9 cellular contexts compared by ENCODE assay signal in genomic region chr10:43404675-43405221, GRCh38. TPM values are rescaled to one million over a fixed set of nuclear protein-coding genes. Genes with fewer than 3 reads are reported as not detected.
DNase-seq lines count a peak whose midpoint lies in the region; ATAC-seq, FAIRE-seq and TF ChIP-seq lines count a peak whose summit lies in the region.
"Had no signal": no experiment of that assay in that cellular context is flagged by ENCODE, and none has a peak within 500 bp of the region (broad histone marks: within the 10 kb centered on the region; RNA-seq: fewer than 3 reads in every experiment).

No MANE protein-coding gene starts in this region.

- no peaks in the 10 kb centered on the region for H3K9me2 ChIP-seq in hepatocyte (replicated peaks; ENCODE audit: insufficient read depth)

- DNase-seq in A549 (ENCODE audit: low read depth in 1 of 2, low spot score in 1 of 2) (no peak), T-cell (no peak), hepatocyte (ENCODE audit: low spot score) (no peak), NCI-H446 (lab: John Stamatoyannopoulos, UW) (no peak), posterior cingulate gyrus (no peak), prostate gland (ENCODE audit: low spot score) (no peak)
- DNase-seq: cortex of kidney had no signal

- H3K4me1 Mint-ChIP-seq in T-cell: peaks cover 62 to 84% (median 65%) of the 10 kb centered on the region in 3 donors

- H3K27ac ChIP-seq in A549 (peak overlapping the region in 1 of 2 experiments; percentile 47; a peak in 3 of 6 replicates), hepatocyte (no peak overlapping the region), prostate gland (no peak overlapping the region)

- FAIRE-seq in A549 (lab: Jason Lieb, UNC): no peak

- ATAC-seq in A549 (no peak), GM18517 (IDR thresholded peaks at IDR 0.05; ENCODE audit: unreplicated experiment) (peak; percentile 15), T-cell (replicated peaks in 1 of 4) (no peak), HG03159 (IDR thresholded peaks at IDR 0.05; ENCODE audit: unreplicated experiment) (no peak)

- TF ChIP-seq EP300 in A549 (IDR thresholded peaks at IDR 0.05): no peak

- H3K4me1 ChIP-seq in A549 (peaks cover 64% of the 10 kb centered on the region), hepatocyte (ENCODE audit: insufficient read depth) (peaks cover 43% of the 10 kb centered on the region), prostate gland (replicated peaks) (peaks cover 6% of the 10 kb centered on the region)

- H3K4me3 Mint-ChIP-seq in T-cell: peak overlapping the region; percentile 87 to 97 (median 94)

- TF ChIP-seq POLR2A in A549 (IDR thresholded peaks at IDR 0.05; ENCODE audit: low read length) (no peak), prostate gland (IDR thresholded peaks at IDR 0.05) (no peak)

- H3K36me3 ChIP-seq in hepatocyte (replicated peaks; ENCODE audit: insufficient read depth, low read depth) (no peaks in the 10 kb centered on the region), prostate gland (no peaks in the 10 kb centered on the region)

- no peak overlapping the region for H2AFZ ChIP-seq in hepatocyte

- peaks cover 81% of the 10 kb centered on the region for H3K79me2 ChIP-seq in hepatocyte

- TF ChIP-seq CTCF in A549 (IDR thresholded peaks at IDR 0.05) (no peak), hepatocyte (IDR thresholded peaks at IDR 0.05; ENCODE audit: poor library complexity) (no peak), prostate gland (IDR thresholded peaks at IDR 0.05) (no peak)

- WGBS in A549 (ENCODE audit: missing lambda C conversion rate): 53% methylated on average over 7 of the region's 7 CpGs
- 68% methylated on average over 7 of the region's 7 CpGs for WGBS in hepatocyte (ENCODE audit: low lambda C conversion rate, missing lambda C conversion rate)
- WGBS in prostate gland: 65% methylated on average over 7 of the region's 7 CpGs

- no peaks in the 10 kb centered on the region for H3K9me3 Mint-ChIP-seq in T-cell

- H3K9me3 ChIP-seq in A549 (no peaks in the 10 kb centered on the region), hepatocyte (ENCODE audit: low read depth) (no peaks in the 10 kb centered on the region), prostate gland (no peaks in the 10 kb centered on the region)

- no peaks in the 10 kb centered on the region for H3K27me3 Mint-ChIP-seq in T-cell

- peaks cover 13% of the 10 kb centered on the region for H3K36me3 Mint-ChIP-seq in T-cell

- CTCF ChIA-PET in A549 (lab: Yijun Ruan, JAX): no interaction called here
- CTCF ChIA-PET in T-cell (lab: Charles Lee): no interaction called here

- H3K27me3 ChIP-seq in hepatocyte (no peaks in the 10 kb centered on the region), prostate gland (replicated peaks; ENCODE audit: insufficient read depth) (no peaks in the 10 kb centered on the region)

- H4K20me1 ChIP-seq in hepatocyte (ENCODE audit: insufficient read depth, poor library complexity, severe bottlenecking): peaks cover 77% of the 10 kb centered on the region

- POLR2A ChIA-PET in A549 (lab: Yijun Ruan, JAX) (interaction anchor here (1.5 kb wide), 1 partner anchor 8 kb away, joined by 4 read pairs; no protein-coding TSS in a partner anchor), T-cell (lab: Charles Lee) (interaction anchor here in 1 of 2 donors (0.7 kb wide), 1 partner anchor 56 kb away, joined by 4 read pairs; no protein-coding TSS in a partner anchor)

- TF ChIP-seq RAD21 in A549 (conservative IDR thresholded peaks at IDR 0.05 in 1 of 2, IDR thresholded peaks at IDR 0.05 in 1 of 2): no peak

- H3K27ac Mint-ChIP-seq in T-cell: peak overlapping the region; percentile 87 to 95

- intact Hi-C loops in posterior cingulate gyrus (cut with DNase I) (no loop called here), prostate gland (cut with DNase I) (no loop called here)

- H3K4me2 ChIP-seq in A549 (peak overlapping the region; percentile 87), hepatocyte (peak overlapping the region; percentile 93)

- peak overlapping the region; percentile 11; the same call in 2 of the 3 replicates for H3K4me3 ChIP-seq in A549
- H3K4me3 ChIP-seq in hepatocyte: no peak overlapping the region
- no peak overlapping the region for H3K4me3 ChIP-seq in prostate gland

TF ChIP-seq in A549, 52 proteins besides CTCF, POLR2A, EP300 and RAD21:
- TF ChIP-seq ZSCAN20 (CRISPR knock-in tag; IDR thresholded peaks at IDR 0.05) (no peak), RFX5 (IDR thresholded peaks at IDR 0.05) (no peak), PBX3 (IDR thresholded peaks at IDR 0.05) (no peak), ESRRA (IDR thresholded peaks at IDR 0.05; ENCODE audit: borderline replicate concordance, low read length) (no peak), HMGXB4 (CRISPR knock-in tag; IDR thresholded peaks at IDR 0.05; ENCODE audit: borderline replicate concordance) (no peak), RARB (CRISPR knock-in tag; IDR thresholded peaks at IDR 0.05) (no peak)
- TF ChIP-seq, protein P1, sequence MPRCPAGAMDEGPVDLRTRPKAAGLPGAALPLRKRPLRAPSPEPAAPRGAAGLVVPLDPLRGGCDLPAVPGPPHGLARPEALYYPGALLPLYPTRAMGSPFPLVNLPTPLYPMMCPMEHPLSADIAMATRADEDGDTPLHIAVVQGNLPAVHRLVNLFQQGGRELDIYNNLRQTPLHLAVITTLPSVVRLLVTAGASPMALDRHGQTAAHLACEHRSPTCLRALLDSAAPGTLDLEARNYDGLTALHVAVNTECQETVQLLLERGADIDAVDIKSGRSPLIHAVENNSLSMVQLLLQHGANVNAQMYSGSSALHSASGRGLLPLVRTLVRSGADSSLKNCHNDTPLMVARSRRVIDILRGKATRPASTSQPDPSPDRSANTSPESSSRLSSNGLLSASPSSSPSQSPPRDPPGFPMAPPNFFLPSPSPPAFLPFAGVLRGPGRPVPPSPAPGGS (IDR thresholded peaks at IDR 0.05): no peak
- TF ChIP-seq, protein P2, sequence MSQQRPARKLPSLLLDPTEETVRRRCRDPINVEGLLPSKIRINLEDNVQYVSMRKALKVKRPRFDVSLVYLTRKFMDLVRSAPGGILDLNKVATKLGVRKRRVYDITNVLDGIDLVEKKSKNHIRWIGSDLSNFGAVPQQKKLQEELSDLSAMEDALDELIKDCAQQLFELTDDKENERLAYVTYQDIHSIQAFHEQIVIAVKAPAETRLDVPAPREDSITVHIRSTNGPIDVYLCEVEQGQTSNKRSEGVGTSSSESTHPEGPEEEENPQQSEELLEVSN (IDR thresholded peaks at IDR 0.05; ENCODE audit: borderline replicate concordance, low read depth): no peak

RNA-seq across cellular contexts. Expression of gene HNRNPF, which starts 4.2 kb away (rescaled TPM):
- polyA plus RNA-seq in A549 (2011; rRNA removed): 198 and 271 TPM in 2 replicates
- polyA plus RNA-seq in A549 (2012; cell fraction: cytosol; rRNA removed): 236 and 250 TPM in 2 replicates
- 275 and 276 TPM in 2 replicates for polyA plus RNA-seq in A549 (2012; cell fraction: nucleus; rRNA removed)
- 217 to 228 TPM (median 221 TPM) in 3 replicates for polyA plus RNA-seq in A549 (2017; fragmentation: RNase III; extraction: RNeasy Plus Mini Kit Qiagen cat#74134 plus additional on column Dnase treatment)
- polyA minus RNA-seq in A549 (2011; rRNA and poly(A)+ RNA removed): 220 and 241 TPM in 2 replicates
- total RNA-seq in T-cell: 100 to 1,000 TPM; 124 to 224 (median 206) TPM
- total RNA-seq in hepatocyte: 186 and 217 TPM in 2 replicates
- 117 and 134 TPM in 2 replicates for polyA plus RNA-seq in hepatocyte
- total RNA-seq in prostate gland: 100 to 1,000 TPM; 175 to 199 TPM

RNA-seq across cellular contexts. Expression of gene ZNF487, which starts 32.2 kb away (rescaled TPM):
- 7.2 and 9.4 TPM in 2 replicates for polyA plus RNA-seq in A549 (2011; rRNA removed)
- polyA plus RNA-seq in A549 (2012; cell fraction: cytosol; rRNA removed): 5.9 and 6.8 TPM in 2 replicates
- polyA plus RNA-seq in A549 (2012; cell fraction: nucleus; rRNA removed): 4.3 and 5.4 TPM in 2 replicates
- polyA plus RNA-seq in A549 (2017; fragmentation: RNase III; extraction: RNeasy Plus Mini Kit Qiagen cat#74134 plus additional on column Dnase treatment): 3.7 to 4.9 TPM (median 4.3 TPM) in 3 replicates
- polyA minus RNA-seq in A549 (2011; rRNA and poly(A)+ RNA removed): 3.0 and 4.7 TPM in 2 replicates
- total RNA-seq in T-cell: 1 to 10 TPM; 3.2 to 8.5 (median 5.2) TPM
- total RNA-seq in hepatocyte: 8.1 and 9.3 TPM in 2 replicates
- polyA plus RNA-seq in hepatocyte: 5.6 and 8.9 TPM in 2 replicates
- total RNA-seq in prostate gland: 10 to 100 TPM in 1 of 2 donors, 1 to 10 TPM in 1; 6.6 to 12.5 TPM

RNA-seq across cellular contexts. Expression of gene FXYD4, which starts 33.3 kb away (rescaled TPM):
- not detected in 2 replicates for polyA plus RNA-seq in A549 (2011; rRNA removed)
- polyA plus RNA-seq in A549 (2012; cell fraction: cytosol; rRNA removed): not detected in 2 replicates
- polyA plus RNA-seq in A549 (2012; cell fraction: nucleus; rRNA removed): not detected in 2 replicates
- polyA plus RNA-seq in A549 (2017; fragmentation: RNase III; extraction: RNeasy Plus Mini Kit Qiagen cat#74134 plus additional on column Dnase treatment): not detected in 3 replicates
- not detected in 2 replicates for polyA minus RNA-seq in A549 (2011; rRNA and poly(A)+ RNA removed)
- not detected for total RNA-seq in T-cell
- total RNA-seq in hepatocyte: 0.80 TPM in 1 of 2 replicates, not detected in the other
- polyA plus RNA-seq in hepatocyte: 0.19 and 4.8 TPM in 2 replicates
- not detected for total RNA-seq in prostate gland
